In genomic region chr17:73584987-73585386, GRCh38 we compare ENCODE assay signal across 1 cellular context.
TF ChIP-seq lines count a peak whose summit lies in the region.

No MANE protein-coding gene starts in this region.

TF ChIP-seq in H1, 55 proteins besides CTCF, POLR2A, EP300 and RAD21:
- TF ChIP-seq HDAC6 (IDR thresholded peaks at IDR 0.05; ENCODE audit: low read depth, low read length) (no peak), KDM1A (IDR thresholded peaks at IDR 0.05; ENCODE audit: borderline replicate concordance, low read length) (no peak), SP1 (IDR thresholded peaks at IDR 0.05; ENCODE audit: low read depth, low read length) (no peak), TEAD4 (IDR thresholded peaks at IDR 0.05; ENCODE audit: low read depth, low read length) (no peak), HDAC2 (IDR thresholded peaks at IDR 0.05; ENCODE audit: borderline replicate concordance in 1 of 2, low read depth in 2 of 2, low read length in 2 of 2) (no peak), ATF2 (IDR thresholded peaks at IDR 0.05; ENCODE audit: low read length) (no peak), YY1 (IDR thresholded peaks at IDR 0.05; ENCODE audit: low read depth, low read length) (no peak), TCF12 (IDR thresholded peaks at IDR 0.05; ENCODE audit: low read depth, low read length) (no peak)
